7 cellular contexts compared by ENCODE assay signal in genomic region chr17:17494499-17495447, GRCh38. TPM values are rescaled to one million over a fixed set of nuclear protein-coding genes. Genes with fewer than 3 reads are reported as not detected.
DNase-seq lines count a peak whose midpoint lies in the region; ATAC-seq and TF ChIP-seq lines count a peak whose summit lies in the region.

No MANE protein-coding gene starts in this region.

- H4K91ac ChIP-seq in H9 (ENCODE audit: insufficient read length, low read depth, low read length), result no peak overlapping the region

- no peak overlapping the region for H3K4ac ChIP-seq in H9 (ENCODE audit: low read depth, low read length)

- no peak overlapping the region for H3K56ac ChIP-seq in H9 (ENCODE audit: insufficient read length, low read depth, low read length)

- H3K27me3 Mint-ChIP-seq in H9 (ENCODE audit: low read depth) (peaks cover 46% of the 10 kb centered on the region), natural killer cell (ENCODE audit: low read depth in 2 of 2) (peaks cover 5 to 6% of the 10 kb centered on the region in 2 donors)

- ATAC-seq in natural killer cell, result no peak
- ATAC-seq in HG02759 (IDR thresholded peaks at IDR 0.05; ENCODE audit: unreplicated experiment), result no peak

- peaks cover 3% of the 10 kb centered on the region; the same call in 1 of the 2 replicates for H3K4me1 ChIP-seq in H9 (ENCODE audit: insufficient read depth, low read length)

- H3K27ac Mint-ChIP-seq in H9, result peak overlapping the region in 1 of 3 experiments; percentile 44; a peak in 1 of 7 replicates
- peak overlapping the region in 1 of 2 donors; percentile 48 for H3K27ac Mint-ChIP-seq in natural killer cell

- intact Hi-C loops in natural killer cell (cut with micrococcal nuclease), result no loop called here

- WGBS in H9 (ENCODE audit: extremely low coverage, insufficient read length, low lambda C conversion rate), result no CpG with 5 or more reads among the region's 73 CpGs

- H2BK15ac ChIP-seq in H9 (ENCODE audit: low read depth, low read length), result no peak overlapping the region

- H3K4me1 Mint-ChIP-seq in H9 (peaks cover 33 to 37% of the 10 kb centered on the region in 2 experiments), natural killer cell (peaks cover 6 to 16% of the 10 kb centered on the region in 2 donors)

- peak overlapping the region; percentile 6 for H3K18ac ChIP-seq in H9 (ENCODE audit: insufficient read length, low read depth, low read length)

- H4K20me1 ChIP-seq in H9 (ENCODE audit: control insufficient read depth, insufficient read depth, insufficient read length), result no peaks in the 10 kb centered on the region

- no peak overlapping the region for H2AFZ ChIP-seq in H9 (ENCODE audit: low read length)

- H3K4me2 ChIP-seq in H9 (ENCODE audit: insufficient read depth, insufficient read length, low read length), result peak overlapping the region; percentile 67

- H2BK120ac ChIP-seq in H9 (ENCODE audit: low read depth, low read length, poor library complexity, severe bottlenecking), result no peak overlapping the region

- DNase-seq in H9, result peak; percentile 82
- DNase-seq in activated CD4-positive, alpha-beta T cell treated with anti-CD3 and anti-CD28 coated beads, Interleukin-2, amount 50 U/mL, for 1 hour, result peak; percentile 12
- peak; percentile 58 for DNase-seq in fibroblast of gingiva (ENCODE audit: low read depth)
- DNase-seq in natural killer cell, result no peak
- DNase-seq in GOT3 (lab: John Stamatoyannopoulos, UW), result no peak
- DNase-seq in NCI-H1930 (lab: John Stamatoyannopoulos, UW), result no peak

- H3K36me3 Mint-ChIP-seq in H9 (ENCODE audit: insufficient read depth in 1 of 3, low read depth in 3 of 3) (peaks cover 6 to 24% (median 21%) of the 10 kb centered on the region in 3 experiments), natural killer cell (no peaks in the 10 kb centered on the region)

- no peak overlapping the region for H3T11ph ChIP-seq in H9 (ENCODE audit: low read length)

- no peak overlapping the region for H2BK12ac ChIP-seq in H9 (ENCODE audit: insufficient read length, low read depth, low read length)

- H3K14ac ChIP-seq in H9 (ENCODE audit: insufficient read depth, low read length), result peak overlapping the region; percentile 67; the same call in 1 of the 2 replicates

- no peak overlapping the region for H3K27ac ChIP-seq in H9 (ENCODE audit: insufficient read length, low read depth, low read length)

- no peak overlapping the region for H2BK20ac ChIP-seq in H9 (ENCODE audit: low read depth, low read length, poor library complexity, severe bottlenecking)

- H3K23ac ChIP-seq in H9 (ENCODE audit: insufficient read length, low read depth, low read length), result no peak overlapping the region

- peaks cover 8% of the 10 kb centered on the region; the same call in 1 of the 2 replicates for H3K27me3 ChIP-seq in H9 (ENCODE audit: insufficient read depth, low read length)

- no peaks in the 10 kb centered on the region for H3K79me1 ChIP-seq in H9 (ENCODE audit: insufficient read depth, low read depth, low read length, poor library complexity, severe bottlenecking)

- H3K9ac ChIP-seq in H9 (ENCODE audit: extremely low read depth, insufficient read length, low read length), result peak overlapping the region; percentile 1

- TF ChIP-seq CTCF in H9 (conservative IDR thresholded peaks at IDR 0.05) (no peak), natural killer cell (IDR thresholded peaks at IDR 0.05) (no peak)

- no peak overlapping the region for H2BK5ac ChIP-seq in H9 (ENCODE audit: insufficient read length, low read length)

- no peaks in the 10 kb centered on the region for H3K9me3 ChIP-seq in H9 (ENCODE audit: control insufficient read depth, low read depth, low read length)

- H3K23me2 ChIP-seq in H9 (ENCODE audit: insufficient read length, low read depth, low read length, poor library complexity, severe bottlenecking), result peaks cover 21% of the 10 kb centered on the region

- H4K5ac ChIP-seq in H9 (ENCODE audit: insufficient read length, low read depth, low read length), result no peak overlapping the region

- H3K9me3 Mint-ChIP-seq in H9, result no peaks in the 10 kb centered on the region; a peak in 1 of 5 replicates
- no peaks in the 10 kb centered on the region for H3K9me3 Mint-ChIP-seq in natural killer cell

- H3K4me3 Mint-ChIP-seq in H9, result peak overlapping the region; percentile 63 to 86
- H3K4me3 Mint-ChIP-seq in natural killer cell, result peak overlapping the region; percentile 92

- no peak overlapping the region for H4K8ac ChIP-seq in H9 (replicated peaks; ENCODE audit: insufficient read length, low read depth, low read length)

- no peaks in the 10 kb centered on the region for H3K79me2 ChIP-seq in H9 (ENCODE audit: insufficient read depth, low read length)

- H2AK5ac ChIP-seq in H9 (ENCODE audit: insufficient read length, low read length), result no peak overlapping the region

RNA-seq across cellular contexts. Expression of gene RASD1, which starts 1.4 kb away (rescaled TPM):
- total RNA-seq in H9 (2021) (5.7 and 6.8 TPM in 2 replicates), natural killer cell (1 to 10 TPM in 2 of 3 donors, under 1 TPM in 1; 0.60 to 2.4 (median 1.2) TPM)

RNA-seq across cellular contexts. Expression of gene MED9, which starts 18.0 kb away (rescaled TPM):
- total RNA-seq in H9 (2021), result 19.6 and 20.0 TPM in 2 replicates
- total RNA-seq in natural killer cell, result 10 to 100 TPM; 19.8 to 23.5 (median 22.3) TPM

Comparison
In these comparisons a context has a peak if more than half of its experiments do, and no peak if none do; other contexts are left out.
1. DNase-seq: peak in H9 (single experiment), activated CD4-positive, alpha-beta T cell treated with anti-CD3 and anti-CD28 coated beads, Interleukin-2, amount 50 U/mL, for 1 hour (single experiment) and fibroblast of gingiva (single experiment); none in natural killer cell (single experiment), GOT3 (single experiment) and NCI-H1930 (0 of 2).